ENCODE assay signal across 9 cellular contexts in the genomic region with DNA sequence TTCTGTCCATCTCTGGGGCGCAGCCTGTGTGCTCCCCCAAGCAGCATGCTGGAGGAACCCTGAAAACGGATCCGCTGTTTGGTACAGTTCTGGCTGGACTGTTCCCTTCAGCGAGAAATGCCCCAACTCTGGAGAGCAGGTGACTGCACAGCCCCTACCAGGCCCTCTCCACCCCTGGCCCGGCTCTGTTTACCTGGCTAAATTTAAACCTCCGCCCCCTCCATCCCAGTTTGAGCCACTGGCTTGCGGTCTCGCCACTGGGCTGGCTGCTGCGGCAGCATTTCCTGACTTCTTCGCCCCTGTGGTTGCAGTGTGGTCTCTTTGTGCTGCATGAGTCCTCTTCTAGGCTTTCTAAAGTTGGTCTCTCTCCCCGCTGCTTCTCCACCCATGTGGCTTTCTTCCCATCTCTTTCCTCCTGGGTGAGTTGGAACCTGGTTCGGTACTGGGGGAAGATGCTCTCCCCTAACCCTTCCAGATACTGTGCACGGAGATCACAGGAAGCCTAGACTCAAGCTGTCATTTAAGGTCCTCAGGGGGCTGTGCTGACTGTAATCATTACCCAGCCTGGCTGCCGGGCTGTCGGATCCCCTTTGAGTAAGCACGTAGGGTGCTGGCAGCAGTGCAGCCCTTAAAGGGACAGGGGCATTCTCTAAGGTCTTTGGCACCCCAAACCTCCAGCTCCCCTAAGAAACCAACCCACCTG.
A peak's percentile ranks its signal among the peaks of the same experiment; 100 is the strongest.
DNase-seq lines count a peak whose midpoint lies in the region; ATAC-seq and TF ChIP-seq lines count a peak whose summit lies in the region.
"Had no signal": no experiment of that assay in that cellular context is flagged by ENCODE, and none has a peak within 500 bp of the region (broad histone marks: within the 10 kb centered on the region; RNA-seq: fewer than 3 reads in every experiment).

No MANE protein-coding gene starts in this region.

- DNase-seq in NCI-H82 (lab: John Stamatoyannopoulos, UW), result peak; percentile 57
- DNase-seq in NCI-H82 treated with DMSO at 0.1 percent for 48 hours (lab: John Stamatoyannopoulos, UW; ENCODE audit: unreplicated experiment), result no peak
- peak; percentile 86 for DNase-seq in M059J (ENCODE audit: low read depth)
- peak; percentile 58 for DNase-seq in activated naive CD8-positive, alpha-beta T cell treated with anti-CD3 and anti-CD28 coated beads for 36 hours
- DNase-seq in skeletal muscle cell (ENCODE audit: low read depth), result no peak
- DNase-seq in T-helper 9 cell, result no peak
- no peak for DNase-seq in uterus

- no peak for TF ChIP-seq CTCF in uterus (IDR thresholded peaks at IDR 0.05)

- H3K9me3 ChIP-seq in uterus, result no peaks in the 10 kb centered on the region
- H3K9me3 ChIP-seq: A549 had no signal

- H3K36me3 Mint-ChIP-seq in activated naive CD8-positive, alpha-beta T cell treated with anti-CD3 and anti-CD28 coated beads for 36 hours, result no peaks in the 10 kb centered on the region

- H3K4me1 Mint-ChIP-seq in activated naive CD8-positive, alpha-beta T cell treated with anti-CD3 and anti-CD28 coated beads for 36 hours, result peaks cover 29% of the 10 kb centered on the region

- H3K4me1 ChIP-seq in uterus, result no peaks in the 10 kb centered on the region

- peak overlapping the region; percentile 63 for H3K4me3 Mint-ChIP-seq in activated naive CD8-positive, alpha-beta T cell treated with anti-CD3 and anti-CD28 coated beads for 36 hours

- H3K27ac Mint-ChIP-seq in activated naive CD8-positive, alpha-beta T cell treated with anti-CD3 and anti-CD28 coated beads for 36 hours, result peak overlapping the region; percentile 10

- TF ChIP-seq POLR2A in uterus (IDR thresholded peaks at IDR 0.05), result no peak

- no peak overlapping the region for H3K27ac ChIP-seq in uterus
- H3K27ac ChIP-seq: A549 had no signal

- no peaks in the 10 kb centered on the region for H3K9me3 Mint-ChIP-seq in activated naive CD8-positive, alpha-beta T cell treated with anti-CD3 and anti-CD28 coated beads for 36 hours

- H3K36me3 ChIP-seq in uterus, result no peaks in the 10 kb centered on the region

- H3K27me3 ChIP-seq in uterus, result peaks cover 0 to 4% of the 10 kb centered on the region in 2 donors

- peak overlapping the region; percentile 72 for H3K4me3 ChIP-seq in skeletal muscle cell (ENCODE audit: low read depth, low read length)
- H3K4me3 ChIP-seq in uterus, result no peak overlapping the region
- H3K4me3 ChIP-seq: A549 had no signal

- intact Hi-C loops in uterus (cut with DNase I; ENCODE audit: low total_unique reads), result no loop called here

- ATAC-seq in GM21723 (IDR thresholded peaks at IDR 0.05; ENCODE audit: unreplicated experiment), result peak; percentile 43

- H3K27me3 Mint-ChIP-seq in activated naive CD8-positive, alpha-beta T cell treated with anti-CD3 and anti-CD28 coated beads for 36 hours, result peaks cover 87% of the 10 kb centered on the region

Comparison
In these comparisons a context has a peak if more than half of its experiments do, and no peak if none do; other contexts are left out.
1. DNase-seq: peak in NCI-H82 (single experiment), M059J (single experiment) and activated naive CD8-positive, alpha-beta T cell treated with anti-CD3 and anti-CD28 coated beads for 36 hours (single experiment); none in NCI-H82 treated with DMSO at 0.1 percent for 48 hours (single experiment), skeletal muscle cell (single experiment), T-helper 9 cell (single experiment) and uterus (0 of 2).